In genomic region chr16:46853713-46854443, GRCh38 we compare ENCODE assay signal across 8 cellular contexts. TPM values are rescaled to one million over a fixed set of nuclear protein-coding genes. Genes with fewer than 3 reads are reported as not detected.
DNase-seq lines count a peak whose midpoint lies in the region; ATAC-seq and TF ChIP-seq lines count a peak whose summit lies in the region.

No MANE protein-coding gene starts in this region.

- H3K4me3 ChIP-seq in Panc1 (ENCODE audit: low read depth in 2 of 2, low read length in 2 of 2): no peak overlapping the region
- H3K4me3 ChIP-seq in fibroblast of pulmonary artery (replicated peaks; ENCODE audit: low read depth, low read length): no peak overlapping the region
- H3K4me3 ChIP-seq in neural progenitor cell: no peak overlapping the region

- intact Hi-C loops in Panc1 (cut with micrococcal nuclease; ENCODE audit: unreplicated experiment): loop anchor here (1.0 kb wide), 1 partner anchor 55 kb away; no protein-coding TSS in a partner anchor

- no peaks in the 10 kb centered on the region for H3K36me3 Mint-ChIP-seq in neural progenitor cell

- peak overlapping the region; percentile 64 for H2AFZ ChIP-seq in neural progenitor cell (replicated peaks)

- H3K36me3 ChIP-seq in Panc1 (ENCODE audit: control insufficient read depth, insufficient read depth, low read length) (no peaks in the 10 kb centered on the region), neural progenitor cell (no peaks in the 10 kb centered on the region)

- H3K27me3 ChIP-seq in Panc1 (ENCODE audit: control insufficient read depth, insufficient read depth, low read length) (no peaks in the 10 kb centered on the region), neural progenitor cell (no peaks in the 10 kb centered on the region)

- POLR2A ChIA-PET in Panc1 (lab: Charles Lee): interaction anchor here (0.6 kb wide), 2 partner anchors 11 to 55 kb away, joined by 6 to 7 read pairs; no protein-coding TSS in a partner anchor

- H3K9me3 Mint-ChIP-seq in neural progenitor cell: no peaks in the 10 kb centered on the region

- peaks cover 16% of the 10 kb centered on the region for H3K4me1 Mint-ChIP-seq in neural progenitor cell

- peak; percentile 80 for DNase-seq in HPDE6-E6E7 (ENCODE audit: extremely low spot score)
- peak; percentile 52 for DNase-seq in Panc1 (ENCODE audit: low read depth, low spot score)
- peak; percentile 34 to 35 for DNase-seq in activated T-helper 1 cell treated with anti-CD3 and anti-CD28 coated beads, Interleukin-2, amount 50 U/mL, for 16 hours (ENCODE audit: low read depth in 1 of 2, low spot score in 1 of 2)
- peak; percentile 83 for DNase-seq in fibroblast of pulmonary artery (ENCODE audit: low read depth)
- DNase-seq in neural progenitor cell (ENCODE audit: low spot score): peak; percentile 90
- DNase-seq in superior temporal gyrus (ENCODE audit: extremely low spot score): peak; percentile 97

- H3K9me3 ChIP-seq in Panc1 (ENCODE audit: control insufficient read depth, insufficient read depth, low read depth, low read length) (no peaks in the 10 kb centered on the region), neural progenitor cell (ENCODE audit: low read depth) (no peaks in the 10 kb centered on the region)

- H3K9ac ChIP-seq in neural progenitor cell: no peak overlapping the region

- no TSS peak for BruUV-seq in Panc1 (replicated peaks; lab: Mats Ljungman, UMichigan)

- no peaks in the 10 kb centered on the region for H3K27me3 Mint-ChIP-seq in neural progenitor cell (ENCODE audit: insufficient read depth, low read depth)

- H3K79me2 ChIP-seq in neural progenitor cell (ENCODE audit: low read depth): no peaks in the 10 kb centered on the region

- no peak overlapping the region for H3K4me3 Mint-ChIP-seq in neural progenitor cell

- TF ChIP-seq CTCF in GM12872 (IDR thresholded peaks at IDR 0.05; ENCODE audit: insufficient read depth, low read depth, low read length) (peak; percentile 95), Panc1 (IDR thresholded peaks at IDR 0.05) (peak; percentile 87), fibroblast of pulmonary artery (IDR thresholded peaks at IDR 0.05; ENCODE audit: low read length, missing control alignments) (peak; percentile 92), neural progenitor cell (IDR thresholded peaks at IDR 0.05) (peak; percentile 91)

- peaks cover 3% of the 10 kb centered on the region for H3F3A ChIP-seq in neural progenitor cell (ENCODE audit: low read depth)

- no peak overlapping the region for H3K27ac ChIP-seq in Panc1 (ENCODE audit: low read length)
- H3K27ac ChIP-seq in neural progenitor cell: no peak overlapping the region

- H3K27ac Mint-ChIP-seq in neural progenitor cell: no peak overlapping the region

- CTCF ChIA-PET in Panc1 (lab: Charles Lee): interaction anchor here (0.5 to 1.8 kb wide), 9 partner anchors 17 to 557 kb away, joined by 3 to 9 read pairs (median 4); partner anchors contain the start of gene GPT2

- peak overlapping the region; percentile 30 for H3K4me2 ChIP-seq in neural progenitor cell

- ATAC-seq in Panc1 (peak; percentile 87), HG03354 (IDR thresholded peaks at IDR 0.05; ENCODE audit: poor library complexity, severe bottlenecking, unreplicated experiment) (no peak)

- in situ Hi-C loops in Panc1 (cut with HindIII; ENCODE audit: low pct_unique_long_range_greater_than_20kb, low sequenced_read_pairs): no loop called here

- H3K4me1 ChIP-seq in Panc1 (ENCODE audit: control insufficient read depth, insufficient read depth, low read length) (no peaks in the 10 kb centered on the region), neural progenitor cell (peaks cover 11% of the 10 kb centered on the region)

- no peaks in the 10 kb centered on the region for H4K20me1 ChIP-seq in neural progenitor cell (ENCODE audit: low read depth)

RNA-seq across cellular contexts. Expression of gene C16orf87, which starts 22.9 kb away (rescaled TPM):
- total RNA-seq in Panc1 (2021; ENCODE audit: unreplicated experiment) (8.7 TPM), neural progenitor cell (ENCODE audit: low replicate concordance) (40.9 and 66.7 TPM in 2 replicates)
- 4.1 TPM for polyA plus RNA-seq in Panc1 (2012; ENCODE audit: insufficient read length)

RNA-seq across cellular contexts. Expression of gene GPT2, which starts 30.3 kb away (rescaled TPM):
- total RNA-seq in Panc1 (2021; ENCODE audit: unreplicated experiment): 12.7 TPM
- polyA plus RNA-seq in Panc1 (2012; ENCODE audit: insufficient read length): 27.1 TPM
- total RNA-seq in neural progenitor cell (ENCODE audit: low replicate concordance): 21.6 and 37.7 TPM in 2 replicates

Comparison
In these comparisons a context has a peak if more than half of its experiments do, and no peak if none do; other contexts are left out.
1. DNase-seq: peak in every context shown above with its lines; median percentile 97 in superior temporal gyrus; 90 in neural progenitor cell; 83 in fibroblast of pulmonary artery; 80 in HPDE6-E6E7; 52 in Panc1; 34 in activated T-helper 1 cell treated with anti-CD3 and anti-CD28 coated beads, Interleukin-2, amount 50 U/mL, for 16 hours.